Comparison of ENCODE assay signal across 13 cellular contexts in the genomic region with DNA sequence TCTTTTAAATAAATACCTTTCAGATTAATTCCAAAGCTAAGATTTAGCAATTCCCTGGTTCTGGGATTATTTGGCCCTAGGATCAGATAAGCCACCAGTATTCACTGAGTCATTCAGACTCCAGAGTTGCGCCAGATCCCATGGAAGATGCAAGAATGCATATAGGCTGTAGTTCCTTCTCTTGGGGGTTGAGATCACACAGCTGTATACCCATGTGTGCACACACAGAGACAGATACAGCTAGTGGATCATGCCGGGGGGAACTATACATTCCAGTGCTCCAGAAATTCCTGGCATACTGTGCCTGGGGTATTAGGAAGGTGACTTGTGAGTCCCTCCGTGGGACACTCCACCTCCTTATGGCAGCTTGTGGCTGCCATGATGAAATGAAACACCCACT.
DNase-seq lines count a peak whose midpoint lies in the region; ATAC-seq and TF ChIP-seq lines count a peak whose summit lies in the region.
"Had no signal": no experiment of that assay in that cellular context is flagged by ENCODE, and none has a peak within 500 bp of the region (broad histone marks: within the 10 kb centered on the region; RNA-seq: fewer than 3 reads in every experiment).

No MANE protein-coding gene starts in this region.

- H3K14ac ChIP-seq in mesenchymal stem cell (ENCODE audit: low read length in 2 of 2): no peak overlapping the region

- H3K4me3 Mint-ChIP-seq in natural killer cell (no peak overlapping the region), chondrocyte (ENCODE audit: unreplicated experiment) (no peak overlapping the region)
- no peak overlapping the region for H3K4me3 Mint-ChIP-seq in natural killer cell treated with Interleukin-12 subunit alpha and Interleukin-12 subunit beta and Interleukin-15 and Interleukin-18, amount 100 ng/mL, for 72 hours
- H3K4me3 Mint-ChIP-seq: activated naive CD4-positive, alpha-beta T cell treated with anti-CD3 and anti-CD28 coated beads, Interleukin-2, amount 10 ng/mL, durations not matched to agents 7 days and 5 days; WTC11 had no signal

- no peak overlapping the region for H2AFZ ChIP-seq in mesenchymal stem cell (ENCODE audit: low read depth, low read length)

- no peaks in the 10 kb centered on the region for H3K79me1 ChIP-seq in mesenchymal stem cell (replicated peaks; ENCODE audit: low read length, poor library complexity, severe bottlenecking)

- no peak overlapping the region for H3K4me2 ChIP-seq in mesenchymal stem cell (ENCODE audit: low read length, poor library complexity, severe bottlenecking)

- no peak overlapping the region for H4K91ac ChIP-seq in mesenchymal stem cell (ENCODE audit: low read length)

- H3K9me3 Mint-ChIP-seq in natural killer cell: no peaks in the 10 kb centered on the region
- H3K9me3 Mint-ChIP-seq in natural killer cell treated with Interleukin-12 subunit alpha and Interleukin-12 subunit beta and Interleukin-15 and Interleukin-18, amount 100 ng/mL, for 72 hours: no peaks in the 10 kb centered on the region
- H3K9me3 Mint-ChIP-seq in chondrocyte (ENCODE audit: low read depth): no peaks in the 10 kb centered on the region
- H3K9me3 Mint-ChIP-seq: activated naive CD4-positive, alpha-beta T cell treated with anti-CD3 and anti-CD28 coated beads, Interleukin-2, amount 10 ng/mL, durations not matched to agents 7 days and 5 days had no signal

- no peak for TF ChIP-seq POLR2A in spleen (IDR thresholded peaks at IDR 0.05)

- intact Hi-C loops in natural killer cell (cut with micrococcal nuclease) (loop anchor here (5.0 kb wide), 2 partner anchors 38 to 53 kb away; no protein-coding TSS in a partner anchor), aorta (cut with DNase I) (loop anchor here (5.0 kb wide), 3 partner anchors 37 to 53 kb away; no protein-coding TSS in a partner anchor), spleen (cut with DNase I; ENCODE audit: low total_unique reads) (loop anchor here (10.0 kb wide), 1 partner anchor 50 kb away; no protein-coding TSS in a partner anchor)

- no peak overlapping the region for H3K27ac ChIP-seq in mesenchymal stem cell (ENCODE audit: low read length, poor library complexity, severe bottlenecking)
- H3K27ac ChIP-seq in aorta (ENCODE audit: low read depth in 1 of 2, low read length in 2 of 2): peak overlapping the region; percentile 50 to 94
- peak overlapping the region in 4 of 8 donors; percentile 62 to 85 (median 82) for H3K27ac ChIP-seq in spleen
- H3K27ac ChIP-seq: epithelial cell of prostate had no signal

- H3K27me3 ChIP-seq in mesenchymal stem cell (ENCODE audit: control insufficient read depth in 1 of 2, insufficient read depth in 1 of 2, low read length in 2 of 2) (peaks cover 18 to 56% of the 10 kb centered on the region in 2 experiments), aorta (ENCODE audit: control insufficient read depth in 1 of 2, insufficient read depth in 2 of 2, low read length in 1 of 2) (no peaks in the 10 kb centered on the region), spleen (replicated peaks in 1 of 7) (no peaks in the 10 kb centered on the region)

- H2BK12ac ChIP-seq in mesenchymal stem cell (ENCODE audit: low read length in 2 of 2): peak overlapping the region; percentile 91 to 92

- H3K4ac ChIP-seq in mesenchymal stem cell (ENCODE audit: low read depth in 1 of 2, low read length in 2 of 2): no peak overlapping the region

- H3K27me3 Mint-ChIP-seq in natural killer cell (ENCODE audit: low read depth in 2 of 2) (no peaks in the 10 kb centered on the region), chondrocyte (ENCODE audit: low read depth) (peaks cover 6% of the 10 kb centered on the region)
- no peaks in the 10 kb centered on the region for H3K27me3 Mint-ChIP-seq in natural killer cell treated with Interleukin-12 subunit alpha and Interleukin-12 subunit beta and Interleukin-15 and Interleukin-18, amount 100 ng/mL, for 72 hours

- H3K4me1 Mint-ChIP-seq in natural killer cell (peaks cover 95 to 98% of the 10 kb centered on the region in 2 donors), chondrocyte (ENCODE audit: low read depth) (peaks cover 83% of the 10 kb centered on the region)
- peaks cover 61 to 85% of the 10 kb centered on the region in 2 donors for H3K4me1 Mint-ChIP-seq in natural killer cell treated with Interleukin-12 subunit alpha and Interleukin-12 subunit beta and Interleukin-15 and Interleukin-18, amount 100 ng/mL, for 72 hours (ENCODE audit: low read depth in 2 of 2)

- H3K4me1 ChIP-seq in mesenchymal stem cell (ENCODE audit: control insufficient read depth, insufficient read depth, low read depth, low read length) (no peaks in the 10 kb centered on the region), aorta (ENCODE audit: control insufficient read depth in 1 of 2, insufficient read depth in 2 of 2, low read length in 2 of 2) (peaks cover 21 to 26% of the 10 kb centered on the region in 2 donors), spleen (peaks cover 32 to 100% (median 79%) of the 10 kb centered on the region in 6 donors)

- 15% methylated on average over 3 of the region's 3 CpGs for WGBS in mesenchymal stem cell
- 69 to 75% methylated on average over 3 of the region's 3 CpGs for WGBS in aorta, 2 donors
- WGBS in spleen, 5 donors: 84 to 95% (median 87%) methylated on average over 3 of the region's 3 CpGs

- H4K8ac ChIP-seq in mesenchymal stem cell (ENCODE audit: low read length): no peak overlapping the region

- H3K9me3 ChIP-seq in mesenchymal stem cell (ENCODE audit: control insufficient read depth, low read length) (no peaks in the 10 kb centered on the region), aorta (ENCODE audit: control insufficient read depth, low read length) (no peaks in the 10 kb centered on the region), spleen (no peaks in the 10 kb centered on the region)

- peak overlapping the region; percentile 29 for H2BK15ac ChIP-seq in mesenchymal stem cell (ENCODE audit: low read depth, poor library complexity, severe bottlenecking)

- no peak overlapping the region for H2BK120ac ChIP-seq in mesenchymal stem cell (ENCODE audit: low read depth, low read length)

- ATAC-seq in natural killer cell (no peak), aorta (ENCODE audit: low FRiP score) (no peak)
- ATAC-seq in natural killer cell treated with Interleukin-12 subunit alpha and Interleukin-12 subunit beta and Interleukin-15 and Interleukin-18, amount 100 ng/mL, for 72 hours: no peak

- peak overlapping the region; percentile 85 to 88 for H3K27ac Mint-ChIP-seq in natural killer cell
- peak overlapping the region in 1 of 2 donors; percentile 75 for H3K27ac Mint-ChIP-seq in natural killer cell treated with Interleukin-12 subunit alpha and Interleukin-12 subunit beta and Interleukin-15 and Interleukin-18, amount 100 ng/mL, for 72 hours
- peak overlapping the region; percentile 93 for H3K27ac Mint-ChIP-seq in chondrocyte (ENCODE audit: unreplicated experiment)
- H3K27ac Mint-ChIP-seq: activated naive CD4-positive, alpha-beta T cell treated with anti-CD3 and anti-CD28 coated beads, Interleukin-2, amount 10 ng/mL, durations not matched to agents 7 days and 5 days; WTC11 had no signal

- H3K18ac ChIP-seq in mesenchymal stem cell (ENCODE audit: low read depth in 1 of 2, low read length in 2 of 2): peak overlapping the region; percentile 54 to 94

- H3K4me3 ChIP-seq in mesenchymal stem cell (ENCODE audit: insufficient read depth in 1 of 2, low read depth in 1 of 2, low read length in 2 of 2): no peak overlapping the region
- no peak overlapping the region for H3K4me3 ChIP-seq in aorta (ENCODE audit: low read length in 2 of 2)
- no peak overlapping the region for H3K4me3 ChIP-seq in spleen

- H3K9ac ChIP-seq in mesenchymal stem cell (ENCODE audit: low read length): no peak overlapping the region

- no peak overlapping the region for H2BK5ac ChIP-seq in mesenchymal stem cell (ENCODE audit: low read depth, low read length, poor library complexity, severe bottlenecking)

- H3K36me3 Mint-ChIP-seq in natural killer cell (no peaks in the 10 kb centered on the region), chondrocyte (ENCODE audit: low read depth) (peaks cover 10% of the 10 kb centered on the region)
- no peaks in the 10 kb centered on the region for H3K36me3 Mint-ChIP-seq in natural killer cell treated with Interleukin-12 subunit alpha and Interleukin-12 subunit beta and Interleukin-15 and Interleukin-18, amount 100 ng/mL, for 72 hours
- H3K36me3 Mint-ChIP-seq: WTC11 had no signal

- no peak for DNase-seq in natural killer cell
- no peak for DNase-seq in natural killer cell treated with Interleukin-12 subunit alpha and Interleukin-12 subunit beta and Interleukin-15 and Interleukin-18, amount 100 ng/mL, for 72 hours (ENCODE audit: low spot score)
- no peak for DNase-seq in chondrocyte (ENCODE audit: low spot score)
- peak; percentile 97 for DNase-seq in mesenchymal stem cell
- DNase-seq in aorta: peak in 1 of 2 donors; percentile 51
- DNase-seq in KG1 (lab: John Stamatoyannopoulos, UW): no peak
- no peak for DNase-seq in GM20000 (ENCODE audit: low spot score)
- DNase-seq in spleen: no peak
- DNase-seq: activated naive CD4-positive, alpha-beta T cell treated with anti-CD3 and anti-CD28 coated beads, Interleukin-2, amount 10 ng/mL, durations not matched to agents 7 days and 5 days; left cardiac atrium; NCI-H2029 treated with DMSO at 0.1 percent for 48 hours had no signal

- H2AK5ac ChIP-seq in mesenchymal stem cell (ENCODE audit: low read length, severe bottlenecking): no peak overlapping the region

- H3K36me3 ChIP-seq in mesenchymal stem cell (ENCODE audit: control insufficient read depth in 1 of 2, insufficient read depth in 2 of 2, low read depth in 1 of 2, low read length in 2 of 2) (no peaks in the 10 kb centered on the region), aorta (ENCODE audit: control insufficient read depth in 1 of 2, insufficient read depth in 2 of 2, low read length in 1 of 2) (peaks cover 0 to 2% of the 10 kb centered on the region in 2 donors), spleen (no peaks in the 10 kb centered on the region)

- TF ChIP-seq CTCF in natural killer cell (IDR thresholded peaks at IDR 0.05): no peak
- TF ChIP-seq CTCF in chondrocyte (IDR thresholded peaks at IDR 0.05): no peak
- no peak for TF ChIP-seq CTCF in GM20000 (IDR thresholded peaks at IDR 0.05; ENCODE audit: extremely low read depth, missing control alignments)
- no peak for TF ChIP-seq CTCF in spleen (IDR thresholded peaks at IDR 0.05 in 8 of 11, conservative IDR thresholded peaks at IDR 0.05 in 3 of 11)

- no peak overlapping the region for H3K23ac ChIP-seq in mesenchymal stem cell (ENCODE audit: low read length in 2 of 2)
